ENCODE assay signal across 11 cellular contexts in the genomic region with DNA sequence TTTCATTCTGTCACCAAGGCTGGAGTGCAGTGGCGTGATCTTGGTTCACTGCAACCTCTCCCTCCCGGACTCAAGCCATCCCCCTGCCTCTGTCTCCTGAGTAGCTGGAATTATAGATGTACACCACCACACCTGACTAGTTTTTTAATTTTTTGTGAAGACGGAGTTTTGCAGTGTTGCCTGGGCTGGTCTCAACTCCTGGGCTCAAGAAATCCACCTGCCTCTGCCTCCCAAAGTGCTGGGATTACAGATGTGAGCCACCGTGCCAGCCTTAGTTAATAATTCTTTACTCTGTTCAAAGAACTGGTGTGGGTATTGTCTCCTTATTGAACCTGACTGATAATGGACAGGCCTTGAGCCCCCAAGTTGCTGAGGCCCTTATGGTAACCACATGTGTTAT. TPM values are rescaled to one million over a fixed set of nuclear protein-coding genes. Genes with fewer than 3 reads are reported as not detected.
"Had no signal": no experiment of that assay in that cellular context is flagged by ENCODE, and none has a peak within 500 bp of the region (broad histone marks: within the 10 kb centered on the region; RNA-seq: fewer than 3 reads in every experiment).

No MANE protein-coding gene starts in this region.

- H3K9me3 ChIP-seq: heart left ventricle, neutrophil, prostate gland had no signal

- H3K27ac ChIP-seq: heart left ventricle, neutrophil, prostate gland had no signal

- H3K4me3 Mint-ChIP-seq: effector memory CD8-positive, alpha-beta T cell; natural killer cell; type B pancreatic cell had no signal

- H3K36me3 Mint-ChIP-seq: natural killer cell, type B pancreatic cell had no signal

- H3K4me1 Mint-ChIP-seq: natural killer cell had no signal

- H3K4me3 ChIP-seq: heart left ventricle, prostate gland had no signal

- H3K9me3 Mint-ChIP-seq: effector memory CD8-positive, alpha-beta T cell; natural killer cell; type B pancreatic cell had no signal

- H3K36me3 ChIP-seq: heart left ventricle, neutrophil, prostate gland had no signal

RNA-seq across cellular contexts. Expression of a gene that starts 10.4 kb away (rescaled TPM):
- total RNA-seq: frontal cortex had no signal

RNA-seq across cellular contexts. Expression of a gene that starts 30.9 kb away (rescaled TPM):
- total RNA-seq: frontal cortex; natural killer cell; T-helper 2 cell treated with Interferon-gamma antibody and Interleukin-4, amounts not matched to agents 100 ng/mL and 5 ng/mL, for 36 hours had no signal

RNA-seq across cellular contexts. Expression of a gene that starts 51.8 kb away (rescaled TPM):
- total RNA-seq: dermis blood vessel endothelial cell, heart left ventricle, left lobe of liver, right cardiac atrium had no signal
